ENCODE assay signal across 1 cellular context in the genomic region with DNA sequence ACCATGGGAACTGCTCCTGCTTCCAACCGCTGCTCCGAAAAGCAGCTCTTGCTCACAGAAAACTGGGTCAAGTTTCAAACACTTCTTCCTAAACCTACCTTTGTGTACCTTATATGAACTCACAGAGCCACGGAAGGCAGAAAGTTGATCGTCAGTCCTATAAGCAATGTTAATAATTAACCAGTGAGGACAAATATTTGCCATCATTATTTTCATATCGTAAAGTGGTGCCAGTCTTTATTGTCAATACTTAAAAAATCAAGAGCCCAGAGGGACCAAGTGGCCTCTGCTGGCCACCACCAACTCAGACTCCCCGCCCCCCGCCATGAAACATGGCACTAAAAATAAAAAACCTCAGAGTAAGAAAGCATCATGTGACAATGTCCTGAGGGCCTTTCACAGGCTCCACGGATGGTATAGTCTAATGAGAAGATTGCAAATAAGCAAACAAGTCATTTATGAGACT.
TF ChIP-seq lines count a peak whose summit lies in the region.

No MANE protein-coding gene starts in this region.

TF ChIP-seq in HepG2, 621 proteins besides CTCF, POLR2A, EP300 and RAD21 (continued from another document and continues in another):
- TF ChIP-seq, protein P1, sequence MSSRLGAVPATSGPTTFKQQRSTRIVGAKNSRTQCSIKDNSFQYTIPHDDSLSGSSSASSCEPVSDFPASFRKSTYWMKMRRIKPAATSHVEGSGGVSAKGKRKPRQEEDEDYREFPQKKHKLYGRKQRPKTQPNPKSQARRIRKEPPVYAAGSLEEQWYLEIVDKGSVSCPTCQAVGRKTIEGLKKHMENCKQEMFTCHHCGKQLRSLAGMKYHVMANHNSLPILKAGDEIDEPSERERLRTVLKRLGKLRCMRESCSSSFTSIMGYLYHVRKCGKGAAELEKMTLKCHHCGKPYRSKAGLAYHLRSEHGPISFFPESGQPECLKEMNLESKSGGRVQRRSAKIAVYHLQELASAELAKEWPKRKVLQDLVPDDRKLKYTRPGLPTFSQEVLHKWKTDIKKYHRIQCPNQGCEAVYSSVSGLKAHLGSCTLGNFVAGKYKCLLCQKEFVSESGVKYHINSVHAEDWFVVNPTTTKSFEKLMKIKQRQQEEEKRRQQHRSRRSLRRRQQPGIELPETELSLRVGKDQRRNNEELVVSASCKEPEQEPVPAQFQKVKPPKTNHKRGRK (CRISPR knock-in tag; IDR thresholded peaks at IDR 0.05) = no peak
- TF ChIP-seq, protein P2, sequence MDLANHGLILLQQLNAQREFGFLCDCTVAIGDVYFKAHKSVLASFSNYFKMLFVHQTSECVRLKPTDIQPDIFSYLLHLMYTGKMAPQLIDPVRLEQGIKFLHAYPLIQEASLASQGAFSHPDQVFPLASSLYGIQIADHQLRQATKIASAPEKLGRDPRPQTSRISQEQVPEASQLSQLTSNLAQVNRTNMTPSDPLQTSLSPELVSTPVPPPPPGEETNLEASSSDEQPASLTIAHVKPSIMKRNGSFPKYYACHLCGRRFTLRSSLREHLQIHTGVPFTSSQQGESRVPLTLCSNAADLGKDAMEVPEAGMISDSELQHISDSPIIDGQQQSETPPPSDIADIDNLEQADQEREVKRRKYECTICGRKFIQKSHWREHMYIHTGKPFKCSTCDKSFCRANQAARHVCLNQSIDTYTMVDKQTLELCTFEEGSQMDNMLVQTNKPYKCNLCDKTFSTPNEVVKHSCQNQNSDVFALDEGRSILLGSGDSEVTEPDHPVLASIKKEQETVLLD (CRISPR knock-in tag; IDR thresholded peaks at IDR 0.05; ENCODE audit: low read depth) = no peak
- TF ChIP-seq, protein P3, sequence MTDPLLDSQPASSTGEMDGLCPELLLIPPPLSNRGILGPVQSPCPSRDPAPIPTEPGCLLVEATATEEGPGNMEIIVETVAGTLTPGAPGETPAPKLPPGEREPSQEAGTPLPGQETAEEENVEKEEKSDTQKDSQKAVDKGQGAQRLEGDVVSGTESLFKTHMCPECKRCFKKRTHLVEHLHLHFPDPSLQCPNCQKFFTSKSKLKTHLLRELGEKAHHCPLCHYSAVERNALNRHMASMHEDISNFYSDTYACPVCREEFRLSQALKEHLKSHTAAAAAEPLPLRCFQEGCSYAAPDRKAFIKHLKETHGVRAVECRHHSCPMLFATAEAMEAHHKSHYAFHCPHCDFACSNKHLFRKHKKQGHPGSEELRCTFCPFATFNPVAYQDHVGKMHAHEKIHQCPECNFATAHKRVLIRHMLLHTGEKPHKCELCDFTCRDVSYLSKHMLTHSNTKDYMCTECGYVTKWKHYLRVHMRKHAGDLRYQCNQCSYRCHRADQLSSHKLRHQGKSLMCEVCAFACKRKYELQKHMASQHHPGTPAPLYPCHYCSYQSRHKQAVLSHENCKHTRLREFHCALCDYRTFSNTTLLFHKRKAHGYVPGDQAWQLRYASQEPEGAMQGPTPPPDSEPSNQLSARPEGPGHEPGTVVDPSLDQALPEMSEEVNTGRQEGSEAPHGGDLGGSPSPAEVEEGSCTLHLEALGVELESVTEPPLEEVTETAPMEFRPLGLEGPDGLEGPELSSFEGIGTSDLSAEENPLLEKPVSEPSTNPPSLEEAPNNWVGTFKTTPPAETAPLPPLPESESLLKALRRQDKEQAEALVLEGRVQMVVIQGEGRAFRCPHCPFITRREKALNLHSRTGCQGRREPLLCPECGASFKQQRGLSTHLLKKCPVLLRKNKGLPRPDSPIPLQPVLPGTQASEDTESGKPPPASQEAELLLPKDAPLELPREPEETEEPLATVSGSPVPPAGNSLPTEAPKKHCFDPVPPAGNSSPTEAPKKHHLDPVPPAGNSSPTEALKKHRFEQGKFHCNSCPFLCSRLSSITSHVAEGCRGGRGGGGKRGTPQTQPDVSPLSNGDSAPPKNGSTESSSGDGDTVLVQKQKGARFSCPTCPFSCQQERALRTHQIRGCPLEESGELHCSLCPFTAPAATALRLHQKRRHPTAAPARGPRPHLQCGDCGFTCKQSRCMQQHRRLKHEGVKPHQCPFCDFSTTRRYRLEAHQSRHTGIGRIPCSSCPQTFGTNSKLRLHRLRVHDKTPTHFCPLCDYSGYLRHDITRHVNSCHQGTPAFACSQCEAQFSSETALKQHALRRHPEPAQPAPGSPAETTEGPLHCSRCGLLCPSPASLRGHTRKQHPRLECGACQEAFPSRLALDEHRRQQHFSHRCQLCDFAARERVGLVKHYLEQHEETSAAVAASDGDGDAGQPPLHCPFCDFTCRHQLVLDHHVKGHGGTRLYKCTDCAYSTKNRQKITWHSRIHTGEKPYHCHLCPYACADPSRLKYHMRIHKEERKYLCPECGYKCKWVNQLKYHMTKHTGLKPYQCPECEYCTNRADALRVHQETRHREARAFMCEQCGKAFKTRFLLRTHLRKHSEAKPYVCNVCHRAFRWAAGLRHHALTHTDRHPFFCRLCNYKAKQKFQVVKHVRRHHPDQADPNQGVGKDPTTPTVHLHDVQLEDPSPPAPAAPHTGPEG (CRISPR knock-in tag; IDR thresholded peaks at IDR 0.05) = no peak
- no peak for TF ChIP-seq ZNF556 (CRISPR knock-in tag; IDR thresholded peaks at IDR 0.05; ENCODE audit: borderline replicate concordance)
- TF ChIP-seq SIN3B (IDR thresholded peaks at IDR 0.05; ENCODE audit: low read length) = no peak
- TF ChIP-seq SMC3 (IDR thresholded peaks at IDR 0.05; ENCODE audit: low read length) = no peak
- TF ChIP-seq, protein P4, sequence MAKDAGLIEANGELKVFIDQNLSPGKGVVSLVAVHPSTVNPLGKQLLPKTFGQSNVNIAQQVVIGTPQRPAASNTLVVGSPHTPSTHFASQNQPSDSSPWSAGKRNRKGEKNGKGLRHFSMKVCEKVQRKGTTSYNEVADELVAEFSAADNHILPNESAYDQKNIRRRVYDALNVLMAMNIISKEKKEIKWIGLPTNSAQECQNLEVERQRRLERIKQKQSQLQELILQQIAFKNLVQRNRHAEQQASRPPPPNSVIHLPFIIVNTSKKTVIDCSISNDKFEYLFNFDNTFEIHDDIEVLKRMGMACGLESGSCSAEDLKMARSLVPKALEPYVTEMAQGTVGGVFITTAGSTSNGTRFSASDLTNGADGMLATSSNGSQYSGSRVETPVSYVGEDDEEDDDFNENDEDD (CRISPR knock-in tag; IDR thresholded peaks at IDR 0.05; ENCODE audit: borderline replicate concordance) = no peak
- no peak for TF ChIP-seq ETV6 (CRISPR knock-in tag; conservative IDR thresholded peaks at IDR 0.05)
- TF ChIP-seq, protein P5, sequence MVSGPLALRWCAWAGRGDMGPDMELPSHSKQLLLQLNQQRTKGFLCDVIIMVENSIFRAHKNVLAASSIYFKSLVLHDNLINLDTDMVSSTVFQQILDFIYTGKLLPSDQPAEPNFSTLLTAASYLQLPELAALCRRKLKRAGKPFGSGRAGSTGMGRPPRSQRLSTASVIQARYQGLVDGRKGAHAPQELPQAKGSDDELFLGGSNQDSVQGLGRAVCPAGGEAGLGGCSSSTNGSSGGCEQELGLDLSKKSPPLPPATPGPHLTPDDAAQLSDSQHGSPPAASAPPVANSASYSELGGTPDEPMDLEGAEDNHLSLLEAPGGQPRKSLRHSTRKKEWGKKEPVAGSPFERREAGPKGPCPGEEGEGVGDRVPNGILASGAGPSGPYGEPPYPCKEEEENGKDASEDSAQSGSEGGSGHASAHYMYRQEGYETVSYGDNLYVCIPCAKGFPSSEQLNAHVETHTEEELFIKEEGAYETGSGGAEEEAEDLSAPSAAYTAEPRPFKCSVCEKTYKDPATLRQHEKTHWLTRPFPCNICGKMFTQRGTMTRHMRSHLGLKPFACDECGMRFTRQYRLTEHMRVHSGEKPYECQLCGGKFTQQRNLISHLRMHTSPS (CRISPR knock-in tag; IDR thresholded peaks at IDR 0.05; ENCODE audit: low read depth) = peak; percentile 86
- TF ChIP-seq RBAK (CRISPR knock-in tag; IDR thresholded peaks at IDR 0.05) = no peak
- no peak for TF ChIP-seq ZBTB8A (CRISPR knock-in tag; IDR thresholded peaks at IDR 0.05; ENCODE audit: borderline replicate concordance, low read depth)
- TF ChIP-seq KDM2A (CRISPR knock-in tag; IDR thresholded peaks at IDR 0.05; ENCODE audit: borderline replicate concordance, low read depth) = no peak
- no peak for TF ChIP-seq NFE2L2 (IDR thresholded peaks at IDR 0.05; ENCODE audit: low read length)
- TF ChIP-seq KDM6A (CRISPR knock-in tag; IDR thresholded peaks at IDR 0.05; ENCODE audit: low read depth) = no peak
- TF ChIP-seq ZSCAN25 (CRISPR knock-in tag; IDR thresholded peaks at IDR 0.05) = no peak
- no peak for TF ChIP-seq ZNF709 (CRISPR knock-in tag; IDR thresholded peaks at IDR 0.05)
- TF ChIP-seq, protein P6, sequence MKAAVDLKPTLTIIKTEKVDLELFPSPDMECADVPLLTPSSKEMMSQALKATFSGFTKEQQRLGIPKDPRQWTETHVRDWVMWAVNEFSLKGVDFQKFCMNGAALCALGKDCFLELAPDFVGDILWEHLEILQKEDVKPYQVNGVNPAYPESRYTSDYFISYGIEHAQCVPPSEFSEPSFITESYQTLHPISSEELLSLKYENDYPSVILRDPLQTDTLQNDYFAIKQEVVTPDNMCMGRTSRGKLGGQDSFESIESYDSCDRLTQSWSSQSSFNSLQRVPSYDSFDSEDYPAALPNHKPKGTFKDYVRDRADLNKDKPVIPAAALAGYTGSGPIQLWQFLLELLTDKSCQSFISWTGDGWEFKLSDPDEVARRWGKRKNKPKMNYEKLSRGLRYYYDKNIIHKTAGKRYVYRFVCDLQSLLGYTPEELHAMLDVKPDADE (CRISPR knock-in tag; IDR thresholded peaks at IDR 0.05) = no peak
- TF ChIP-seq, protein P7, sequence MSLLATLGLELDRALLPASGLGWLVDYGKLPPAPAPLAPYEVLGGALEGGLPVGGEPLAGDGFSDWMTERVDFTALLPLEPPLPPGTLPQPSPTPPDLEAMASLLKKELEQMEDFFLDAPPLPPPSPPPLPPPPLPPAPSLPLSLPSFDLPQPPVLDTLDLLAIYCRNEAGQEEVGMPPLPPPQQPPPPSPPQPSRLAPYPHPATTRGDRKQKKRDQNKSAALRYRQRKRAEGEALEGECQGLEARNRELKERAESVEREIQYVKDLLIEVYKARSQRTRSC (CRISPR knock-in tag; IDR thresholded peaks at IDR 0.05; ENCODE audit: low read depth) = no peak
- TF ChIP-seq ZNF878 (CRISPR knock-in tag; IDR thresholded peaks at IDR 0.05) = no peak
- TF ChIP-seq, protein P8, sequence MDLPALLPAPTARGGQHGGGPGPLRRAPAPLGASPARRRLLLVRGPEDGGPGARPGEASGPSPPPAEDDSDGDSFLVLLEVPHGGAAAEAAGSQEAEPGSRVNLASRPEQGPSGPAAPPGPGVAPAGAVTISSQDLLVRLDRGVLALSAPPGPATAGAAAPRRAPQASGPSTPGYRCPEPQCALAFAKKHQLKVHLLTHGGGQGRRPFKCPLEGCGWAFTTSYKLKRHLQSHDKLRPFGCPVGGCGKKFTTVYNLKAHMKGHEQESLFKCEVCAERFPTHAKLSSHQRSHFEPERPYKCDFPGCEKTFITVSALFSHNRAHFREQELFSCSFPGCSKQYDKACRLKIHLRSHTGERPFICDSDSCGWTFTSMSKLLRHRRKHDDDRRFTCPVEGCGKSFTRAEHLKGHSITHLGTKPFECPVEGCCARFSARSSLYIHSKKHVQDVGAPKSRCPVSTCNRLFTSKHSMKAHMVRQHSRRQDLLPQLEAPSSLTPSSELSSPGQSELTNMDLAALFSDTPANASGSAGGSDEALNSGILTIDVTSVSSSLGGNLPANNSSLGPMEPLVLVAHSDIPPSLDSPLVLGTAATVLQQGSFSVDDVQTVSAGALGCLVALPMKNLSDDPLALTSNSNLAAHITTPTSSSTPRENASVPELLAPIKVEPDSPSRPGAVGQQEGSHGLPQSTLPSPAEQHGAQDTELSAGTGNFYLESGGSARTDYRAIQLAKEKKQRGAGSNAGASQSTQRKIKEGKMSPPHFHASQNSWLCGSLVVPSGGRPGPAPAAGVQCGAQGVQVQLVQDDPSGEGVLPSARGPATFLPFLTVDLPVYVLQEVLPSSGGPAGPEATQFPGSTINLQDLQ (CRISPR knock-in tag; IDR thresholded peaks at IDR 0.05) = no peak
- TF ChIP-seq SNRNP70 (IDR thresholded peaks at IDR 0.05; ENCODE audit: low read depth, low read length) = no peak
- TF ChIP-seq ZNF207 (IDR thresholded peaks at IDR 0.05; ENCODE audit: borderline replicate concordance) = no peak
- 0 out of 2 replicates have a peak, but pooled peaks have one; percentile 52 for TF ChIP-seq HNRNPUL1 (IDR thresholded peaks at IDR 0.05; ENCODE audit: low read depth, low read length)
- TF ChIP-seq, protein P9, sequence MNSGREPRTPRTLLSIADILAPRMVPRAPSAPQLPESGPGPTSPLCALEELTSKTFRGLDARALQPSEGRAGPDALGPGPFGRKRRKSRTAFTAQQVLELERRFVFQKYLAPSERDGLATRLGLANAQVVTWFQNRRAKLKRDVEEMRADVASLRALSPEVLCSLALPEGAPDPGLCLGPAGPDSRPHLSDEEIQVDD (CRISPR knock-in tag; IDR thresholded peaks at IDR 0.05; ENCODE audit: borderline replicate concordance) = no peak
- TF ChIP-seq, protein P10, sequence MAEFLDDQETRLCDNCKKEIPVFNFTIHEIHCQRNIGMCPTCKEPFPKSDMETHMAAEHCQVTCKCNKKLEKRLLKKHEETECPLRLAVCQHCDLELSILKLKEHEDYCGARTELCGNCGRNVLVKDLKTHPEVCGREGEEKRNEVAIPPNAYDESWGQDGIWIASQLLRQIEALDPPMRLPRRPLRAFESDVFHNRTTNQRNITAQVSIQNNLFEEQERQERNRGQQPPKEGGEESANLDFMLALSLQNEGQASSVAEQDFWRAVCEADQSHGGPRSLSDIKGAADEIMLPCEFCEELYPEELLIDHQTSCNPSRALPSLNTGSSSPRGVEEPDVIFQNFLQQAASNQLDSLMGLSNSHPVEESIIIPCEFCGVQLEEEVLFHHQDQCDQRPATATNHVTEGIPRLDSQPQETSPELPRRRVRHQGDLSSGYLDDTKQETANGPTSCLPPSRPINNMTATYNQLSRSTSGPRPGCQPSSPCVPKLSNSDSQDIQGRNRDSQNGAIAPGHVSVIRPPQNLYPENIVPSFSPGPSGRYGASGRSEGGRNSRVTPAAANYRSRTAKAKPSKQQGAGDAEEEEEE (CRISPR knock-in tag; IDR thresholded peaks at IDR 0.05; ENCODE audit: borderline replicate concordance) = no peak
- no peak for TF ChIP-seq MED8 (CRISPR knock-in tag; IDR thresholded peaks at IDR 0.05; ENCODE audit: insufficient replicate concordance)
- TF ChIP-seq BRCA1 (CRISPR knock-in tag; IDR thresholded peaks at IDR 0.05) = no peak
- no peak for TF ChIP-seq GATAD1 (CRISPR knock-in tag; IDR thresholded peaks at IDR 0.05)
- TF ChIP-seq, protein P11, sequence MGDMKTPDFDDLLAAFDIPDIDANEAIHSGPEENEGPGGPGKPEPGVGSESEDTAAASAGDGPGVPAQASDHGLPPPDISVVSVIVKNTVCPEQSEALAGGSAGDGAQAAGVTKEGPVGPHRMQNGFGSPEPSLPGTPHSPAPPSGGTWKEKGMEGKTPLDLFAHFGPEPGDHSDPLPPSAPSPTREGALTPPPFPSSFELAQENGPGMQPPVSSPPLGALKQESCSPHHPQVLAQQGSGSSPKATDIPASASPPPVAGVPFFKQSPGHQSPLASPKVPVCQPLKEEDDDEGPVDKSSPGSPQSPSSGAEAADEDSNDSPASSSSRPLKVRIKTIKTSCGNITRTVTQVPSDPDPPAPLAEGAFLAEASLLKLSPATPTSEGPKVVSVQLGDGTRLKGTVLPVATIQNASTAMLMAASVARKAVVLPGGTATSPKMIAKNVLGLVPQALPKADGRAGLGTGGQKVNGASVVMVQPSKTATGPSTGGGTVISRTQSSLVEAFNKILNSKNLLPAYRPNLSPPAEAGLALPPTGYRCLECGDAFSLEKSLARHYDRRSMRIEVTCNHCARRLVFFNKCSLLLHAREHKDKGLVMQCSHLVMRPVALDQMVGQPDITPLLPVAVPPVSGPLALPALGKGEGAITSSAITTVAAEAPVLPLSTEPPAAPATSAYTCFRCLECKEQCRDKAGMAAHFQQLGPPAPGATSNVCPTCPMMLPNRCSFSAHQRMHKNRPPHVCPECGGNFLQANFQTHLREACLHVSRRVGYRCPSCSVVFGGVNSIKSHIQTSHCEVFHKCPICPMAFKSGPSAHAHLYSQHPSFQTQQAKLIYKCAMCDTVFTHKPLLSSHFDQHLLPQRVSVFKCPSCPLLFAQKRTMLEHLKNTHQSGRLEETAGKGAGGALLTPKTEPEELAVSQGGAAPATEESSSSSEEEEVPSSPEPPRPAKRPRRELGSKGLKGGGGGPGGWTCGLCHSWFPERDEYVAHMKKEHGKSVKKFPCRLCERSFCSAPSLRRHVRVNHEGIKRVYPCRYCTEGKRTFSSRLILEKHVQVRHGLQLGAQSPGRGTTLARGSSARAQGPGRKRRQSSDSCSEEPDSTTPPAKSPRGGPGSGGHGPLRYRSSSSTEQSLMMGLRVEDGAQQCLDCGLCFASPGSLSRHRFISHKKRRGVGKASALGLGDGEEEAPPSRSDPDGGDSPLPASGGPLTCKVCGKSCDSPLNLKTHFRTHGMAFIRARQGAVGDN (CRISPR knock-in tag; IDR thresholded peaks at IDR 0.05) = no peak
